1 cellular context compared by ENCODE assay signal in the genomic region with DNA sequence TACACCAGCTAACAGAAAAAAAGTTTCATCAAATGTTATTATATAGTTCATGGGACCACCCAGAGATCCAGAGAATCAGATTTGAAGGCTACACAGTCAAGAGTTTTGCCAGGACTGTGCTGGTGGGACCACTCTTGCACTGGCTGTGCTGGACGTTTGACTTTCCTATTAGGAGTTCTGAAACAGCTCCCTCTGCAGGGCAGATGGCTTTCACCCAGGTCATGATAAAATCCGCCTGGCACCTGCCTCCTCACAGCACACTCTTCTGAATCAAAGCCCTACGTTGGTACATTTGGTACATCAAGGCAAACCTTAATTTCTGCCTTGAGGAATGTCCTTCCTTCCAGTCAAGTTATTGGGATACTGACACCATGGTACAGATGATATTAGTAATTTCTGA.
TF ChIP-seq lines count a peak whose summit lies in the region.

No MANE protein-coding gene starts in this region.

TF ChIP-seq in HCT116, 20 proteins besides CTCF, POLR2A, EP300 and RAD21 (continued from another document):
- TF ChIP-seq REST (IDR thresholded peaks at IDR 0.05; ENCODE audit: low read depth) = no peak
